Comparison of ENCODE assay signal across 2 cellular contexts in genomic region chr6:80028591-80028990, GRCh38.
TF ChIP-seq lines count a peak whose summit lies in the region.

No MANE protein-coding gene starts in this region.

TF ChIP-seq in A549, 52 proteins besides CTCF, POLR2A, EP300 and RAD21 (continued from another document):
- peak; percentile 90 for TF ChIP-seq MAFK (IDR thresholded peaks at IDR 0.05; ENCODE audit: partially characterized antibody)

TF ChIP-seq in K562, 482 proteins besides CTCF, POLR2A, EP300 and RAD21 (continued from another document):
- TF ChIP-seq HBP1 (CRISPR knock-in tag; IDR thresholded peaks at IDR 0.05), result no peak
- no peak for TF ChIP-seq PTBP1 (IDR thresholded peaks at IDR 0.05; ENCODE audit: low read depth, low read length)
- TF ChIP-seq MAFF (IDR thresholded peaks at IDR 0.05; ENCODE audit: low read length), result peak; percentile 92
- peak; percentile 81 for TF ChIP-seq C11orf30 (IDR thresholded peaks at IDR 0.05; ENCODE audit: low read depth)
